ENCODE assay signal across 13 cellular contexts in genomic region chr20:9506337-9506821, GRCh38. TPM values are rescaled to one million over a fixed set of nuclear protein-coding genes. Genes with fewer than 3 reads are reported as not detected.
DNase-seq lines count a peak whose midpoint lies in the region; ATAC-seq and TF ChIP-seq lines count a peak whose summit lies in the region.
"Had no signal": no experiment of that assay in that cellular context is flagged by ENCODE, and none has a peak within 500 bp of the region (broad histone marks: within the 10 kb centered on the region; RNA-seq: fewer than 3 reads in every experiment).

No MANE protein-coding gene starts in this region.

- no peak overlapping the region for H2BK120ac ChIP-seq in mesenchymal stem cell (ENCODE audit: low read depth, low read length)

- TF ChIP-seq CTCF in heart left ventricle (IDR thresholded peaks at IDR 0.05) (no peak), dorsolateral prefrontal cortex (IDR thresholded peaks at IDR 0.05 in 54 of 56, conservative IDR thresholded peaks at IDR 0.05 in 2 of 56; ENCODE audit: low read depth in 1 of 56, partially characterized antibody in 56 of 56) (no peak), mesothelial cell of epicardium (IDR thresholded peaks at IDR 0.05; ENCODE audit: unreplicated experiment) (no peak)

- peaks cover 15 to 66% (median 57%) of the 10 kb centered on the region in 9 donors for H3K27me3 ChIP-seq in heart left ventricle
- peaks cover 0 to 48% (median 26%) of the 10 kb centered on the region in 45 donors for H3K27me3 ChIP-seq in dorsolateral prefrontal cortex
- H3K27me3 ChIP-seq in mesenchymal stem cell (ENCODE audit: control insufficient read depth in 1 of 2, insufficient read depth in 1 of 2, low read length in 2 of 2) = peaks cover 73 to 84% of the 10 kb centered on the region in 2 experiments

- no peak overlapping the region for H2AFZ ChIP-seq in mesenchymal stem cell (ENCODE audit: low read depth, low read length)

- H3K36me3 ChIP-seq in heart left ventricle = no peaks in the 10 kb centered on the region
- H3K36me3 ChIP-seq in mesenchymal stem cell (ENCODE audit: control insufficient read depth in 1 of 2, insufficient read depth in 2 of 2, low read depth in 1 of 2, low read length in 2 of 2) = no peaks in the 10 kb centered on the region
- H3K36me3 ChIP-seq: right lobe of liver, upper lobe of left lung had no signal

- no peak for TF ChIP-seq POLR2A in heart left ventricle (IDR thresholded peaks at IDR 0.05)

- H3K4me3 ChIP-seq in heart left ventricle (peak overlapping the region in 8 of 12 donors; percentile 10 to 31 (median 22)), dorsolateral prefrontal cortex (peak overlapping the region in 45 of 59 donors; percentile 1 to 54 (median 31)), mesenchymal stem cell (ENCODE audit: insufficient read depth in 1 of 2, low read depth in 1 of 2, low read length in 2 of 2) (peak overlapping the region; percentile 5 to 48)
- H3K4me3 ChIP-seq: right lobe of liver, upper lobe of left lung had no signal

- H2BK15ac ChIP-seq in mesenchymal stem cell (ENCODE audit: low read depth, poor library complexity, severe bottlenecking) = no peak overlapping the region

- H4K91ac ChIP-seq in mesenchymal stem cell (ENCODE audit: low read length) = no peak overlapping the region

- peak overlapping the region in 1 of 2 experiments; percentile 55 for H3K14ac ChIP-seq in mesenchymal stem cell (ENCODE audit: low read length in 2 of 2)

- H3K79me1 ChIP-seq in mesenchymal stem cell (replicated peaks; ENCODE audit: low read length, poor library complexity, severe bottlenecking) = no peaks in the 10 kb centered on the region

- no peak overlapping the region for H3K9ac ChIP-seq in mesenchymal stem cell (ENCODE audit: low read length)

- WGBS in heart left ventricle, 4 donors = 4 to 9% (median 5%) methylated on average over 32 of the region's 32 CpGs
- WGBS in mesenchymal stem cell = 14% methylated on average over 32 of the region's 32 CpGs

- H3K4me1 ChIP-seq in heart left ventricle (peaks cover 0 to 37% (median 11%) of the 10 kb centered on the region in 12 donors), mesenchymal stem cell (ENCODE audit: control insufficient read depth, insufficient read depth, low read depth, low read length) (peaks cover 26% of the 10 kb centered on the region)
- H3K4me1 ChIP-seq: right lobe of liver had no signal

- no peak overlapping the region for H3K4me3 Mint-ChIP-seq in mesothelial cell of epicardium
- H3K4me3 Mint-ChIP-seq in activated T-cell treated with anti-CD3 and anti-CD28 coated beads, Interleukin-2, amount 50 U/mL, for 4 hours = no peak overlapping the region
- H3K4me3 Mint-ChIP-seq: activated CD8-positive, alpha-beta memory T cell treated with anti-CD3 and anti-CD28 coated beads, Interleukin-2, amount 10 ng/mL, durations not matched to agents 7 days and 5 days; T-helper 1 cell treated with Interleukin-12 subunit alpha and Interleukin-12 subunit beta and Interleukin-4 antibody, amounts not matched to agents 30 μg/mL and 1 μg/mL, for 36 hours had no signal

- DNase-seq in heart left ventricle = no peak
- DNase-seq in left ventricle myocardium superior = no peak
- DNase-seq in dorsolateral prefrontal cortex = no peak
- no peak for DNase-seq in mesenchymal stem cell
- no peak for DNase-seq in cortex of kidney (lab: John Stamatoyannopoulos, UW)
- no peak for DNase-seq in mesothelial cell of epicardium (ENCODE audit: low spot score in 2 of 2, unreplicated experiment in 2 of 2)
- DNase-seq in activated T-cell treated with anti-CD3 and anti-CD28 coated beads, Interleukin-2, amount 50 U/mL, for 4 hours = no peak
- no peak for DNase-seq in NCI-H82 (lab: John Stamatoyannopoulos, UW)
- DNase-seq: activated CD8-positive, alpha-beta memory T cell treated with anti-CD3 and anti-CD28 coated beads, Interleukin-2, amount 10 ng/mL, durations not matched to agents 7 days and 5 days; activated gamma-delta T cell; right lobe of liver had no signal

- H2BK12ac ChIP-seq in mesenchymal stem cell (ENCODE audit: low read length in 2 of 2) = no peak overlapping the region

- peak overlapping the region; percentile 60 for H3K4me2 ChIP-seq in mesenchymal stem cell (ENCODE audit: low read length, poor library complexity, severe bottlenecking)

- H3K4ac ChIP-seq in mesenchymal stem cell (ENCODE audit: low read depth in 1 of 2, low read length in 2 of 2) = no peak overlapping the region

- no peak overlapping the region for H2AK5ac ChIP-seq in mesenchymal stem cell (ENCODE audit: low read length, severe bottlenecking)

- no peak overlapping the region for H3K27ac Mint-ChIP-seq in mesothelial cell of epicardium
- H3K27ac Mint-ChIP-seq: activated CD8-positive, alpha-beta memory T cell treated with anti-CD3 and anti-CD28 coated beads, Interleukin-2, amount 10 ng/mL, durations not matched to agents 7 days and 5 days; T-helper 1 cell treated with Interleukin-12 subunit alpha and Interleukin-12 subunit beta and Interleukin-4 antibody, amounts not matched to agents 30 μg/mL and 1 μg/mL, for 36 hours had no signal

- no peak overlapping the region for H3K23ac ChIP-seq in mesenchymal stem cell (ENCODE audit: low read length in 2 of 2)

- H3K27ac ChIP-seq in heart left ventricle = no peak overlapping the region
- no peak overlapping the region for H3K27ac ChIP-seq in dorsolateral prefrontal cortex
- H3K27ac ChIP-seq in mesenchymal stem cell (ENCODE audit: low read length, poor library complexity, severe bottlenecking) = no peak overlapping the region
- H3K27ac ChIP-seq: right lobe of liver, upper lobe of left lung had no signal

- H3K9me3 ChIP-seq in heart left ventricle = no peaks in the 10 kb centered on the region
- no peaks in the 10 kb centered on the region for H3K9me3 ChIP-seq in mesenchymal stem cell (ENCODE audit: control insufficient read depth, low read length)
- H3K9me3 ChIP-seq: right lobe of liver, upper lobe of left lung had no signal

- H3K27me3 Mint-ChIP-seq in mesothelial cell of epicardium (ENCODE audit: low read depth) = peaks cover 68% of the 10 kb centered on the region
- peaks cover 38% of the 10 kb centered on the region for H3K27me3 Mint-ChIP-seq in activated T-cell treated with anti-CD3 and anti-CD28 coated beads, Interleukin-2, amount 50 U/mL, for 4 hours (ENCODE audit: low read depth)

- peaks cover 3% of the 10 kb centered on the region for H3K4me1 Mint-ChIP-seq in mesothelial cell of epicardium
- H3K4me1 Mint-ChIP-seq in activated T-cell treated with anti-CD3 and anti-CD28 coated beads, Interleukin-2, amount 50 U/mL, for 4 hours (ENCODE audit: low read depth) = no peaks in the 10 kb centered on the region
- H3K4me1 Mint-ChIP-seq: activated CD8-positive, alpha-beta memory T cell treated with anti-CD3 and anti-CD28 coated beads, Interleukin-2, amount 10 ng/mL, durations not matched to agents 7 days and 5 days had no signal

- H2BK5ac ChIP-seq in mesenchymal stem cell (ENCODE audit: low read depth, low read length, poor library complexity, severe bottlenecking) = no peak overlapping the region

- H3K18ac ChIP-seq in mesenchymal stem cell (ENCODE audit: low read depth in 1 of 2, low read length in 2 of 2) = no peak overlapping the region

- no peaks in the 10 kb centered on the region for H3K36me3 Mint-ChIP-seq in mesothelial cell of epicardium
- H3K36me3 Mint-ChIP-seq in activated T-cell treated with anti-CD3 and anti-CD28 coated beads, Interleukin-2, amount 50 U/mL, for 4 hours (ENCODE audit: insufficient read depth) = no peaks in the 10 kb centered on the region
- H3K36me3 Mint-ChIP-seq: activated CD8-positive, alpha-beta memory T cell treated with anti-CD3 and anti-CD28 coated beads, Interleukin-2, amount 10 ng/mL, durations not matched to agents 7 days and 5 days had no signal

- no peak overlapping the region for H4K8ac ChIP-seq in mesenchymal stem cell (ENCODE audit: low read length)

- ATAC-seq in heart left ventricle (peak in 1 of 4 donors; percentile 30), left ventricle myocardium superior (no peak)
- ATAC-seq in activated T-cell treated with anti-CD3 and anti-CD28 coated beads, Interleukin-2, amount 50 U/mL, for 4 hours = no peak
- ATAC-seq: activated CD8-positive, alpha-beta memory T cell treated with anti-CD3 and anti-CD28 coated beads, Interleukin-2, amount 10 ng/mL, durations not matched to agents 7 days and 5 days had no signal

- intact Hi-C loops in heart left ventricle (cut with DNase I) (no loop called here), left ventricle myocardium superior (cut with micrococcal nuclease) (no loop called here), dorsolateral prefrontal cortex (cut with DNase I) (no loop called here)

- H3K9me3 Mint-ChIP-seq in mesothelial cell of epicardium = no peaks in the 10 kb centered on the region
- no peaks in the 10 kb centered on the region for H3K9me3 Mint-ChIP-seq in activated T-cell treated with anti-CD3 and anti-CD28 coated beads, Interleukin-2, amount 50 U/mL, for 4 hours
- H3K9me3 Mint-ChIP-seq: T-helper 1 cell treated with Interleukin-12 subunit alpha and Interleukin-12 subunit beta and Interleukin-4 antibody, amounts not matched to agents 30 μg/mL and 1 μg/mL, for 36 hours had no signal

RNA-seq across cellular contexts. Expression of gene LAMP5, which starts 8.0 kb away (rescaled TPM):
- total RNA-seq in heart left ventricle (under 1 TPM in 3 of 9 donors, not detected in 6; 0.19 to 0.42 (median 0.41) TPM), left ventricle myocardium superior (not detected), dorsolateral prefrontal cortex (10 to 100 TPM in 119 of 120 experiments, 1 to 10 TPM in 1; 4.0 to 97.8 (median 36.2) TPM), mesothelial cell of epicardium (0.38 to 0.77 TPM (median 0.40 TPM) in 3 replicates)
- polyA plus RNA-seq in heart left ventricle = under 1 TPM in 1 of 2 donors, not detected in 1; 0.04 TPM
- polyA plus RNA-seq in mesenchymal stem cell (2013, experiment 1 of 2) = not detected
- not detected for polyA plus RNA-seq in mesenchymal stem cell (2013, experiment 2 of 2)
- total RNA-seq in activated T-cell treated with anti-CD3 and anti-CD28 coated beads, Interleukin-2, amount 50 U/mL, for 4 hours = not detected
- total RNA-seq: activated CD8-positive, alpha-beta memory T cell treated with anti-CD3 and anti-CD28 coated beads, Interleukin-2, amount 10 ng/mL, durations not matched to agents 7 days and 5 days had no signal
